Comparison of ENCODE assay signal across 8 cellular contexts in genomic region chr1:905071-905749, GRCh38. TPM values are rescaled to one million over a fixed set of nuclear protein-coding genes. Genes with fewer than 3 reads are reported as not detected.
DNase-seq lines count a peak whose midpoint lies in the region; ATAC-seq and TF ChIP-seq lines count a peak whose summit lies in the region.

No MANE protein-coding gene starts in this region.

- H3K27me3 Mint-ChIP-seq in glutamatergic neuron (ENCODE audit: unreplicated experiment): peaks cover 16% of the 10 kb centered on the region

- H3K4me3 ChIP-seq in AG09309 (ENCODE audit: control insufficient read depth, low read depth, low read length) (peak overlapping the region; percentile 56), retinal pigment epithelial cell (ENCODE audit: low read length) (peak overlapping the region; percentile 46)

- no peaks in the 10 kb centered on the region for H3K36me3 Mint-ChIP-seq in glutamatergic neuron (ENCODE audit: unreplicated experiment)

- peaks cover 7% of the 10 kb centered on the region for H3K4me1 Mint-ChIP-seq in glutamatergic neuron (ENCODE audit: low read depth, unreplicated experiment)

- H3K27ac Mint-ChIP-seq in glutamatergic neuron (ENCODE audit: unreplicated experiment): peak overlapping the region; percentile 70

- peak; percentile 36 for ATAC-seq in GM21737 (IDR thresholded peaks at IDR 0.05; ENCODE audit: unreplicated experiment)

- peaks cover 9% of the 10 kb centered on the region for H3K9me3 Mint-ChIP-seq in glutamatergic neuron (ENCODE audit: unreplicated experiment)

- H3K4me3 Mint-ChIP-seq in glutamatergic neuron (ENCODE audit: unreplicated experiment): peak overlapping the region; percentile 80

- TF ChIP-seq CTCF in AG09309 (IDR thresholded peaks at IDR 0.05; ENCODE audit: control insufficient read depth, insufficient read depth, low read depth, low read length, missing control alignments): no peak
- TF ChIP-seq CTCF in glutamatergic neuron (IDR thresholded peaks at IDR 0.05; ENCODE audit: partially characterized antibody, unreplicated experiment): no peak
- no peak for TF ChIP-seq CTCF in retinal pigment epithelial cell (conservative IDR thresholded peaks at IDR 0.05; ENCODE audit: low read depth, low read length)

- DNase-seq in AG09309 (ENCODE audit: low read depth): no peak
- peak; percentile 69 for DNase-seq in activated CD8-positive, alpha-beta memory T cell treated with anti-CD3 and anti-CD28 coated beads for 24 hours
- peak; percentile 46 for DNase-seq in glutamatergic neuron
- no peak for DNase-seq in retinal pigment epithelial cell (ENCODE audit: low read depth)
- no peak for DNase-seq in OCI-M2 (lab: John Stamatoyannopoulos, UW; ENCODE audit: unreplicated experiment)
- no peak for DNase-seq in hippocampal formation (lab: John Stamatoyannopoulos, UW)
- DNase-seq in DMS 273 treated with DMSO at 0.1 percent for 48 hours (lab: John Stamatoyannopoulos, UW): no peak

RNA-seq across cellular contexts. Expression of gene SAMD11, which starts 18.5 kb away (rescaled TPM):
- total RNA-seq in glutamatergic neuron (ENCODE audit: unreplicated experiment): 46.2 TPM

RNA-seq across cellular contexts. Expression of gene NOC2L, which starts 53.8 kb away (rescaled TPM):
- total RNA-seq in glutamatergic neuron (ENCODE audit: unreplicated experiment): 90.3 TPM

RNA-seq across cellular contexts. Expression of gene KLHL17, which starts 55.2 kb away (rescaled TPM):
- total RNA-seq in glutamatergic neuron (ENCODE audit: unreplicated experiment): 103 TPM

Comparison
In these comparisons a context has a peak if more than half of its experiments do, and no peak if none do; other contexts are left out.
1. DNase-seq: peak in activated CD8-positive, alpha-beta memory T cell treated with anti-CD3 and anti-CD28 coated beads for 24 hours (single experiment) and glutamatergic neuron (single experiment); none in AG09309 (single experiment), retinal pigment epithelial cell (single experiment), OCI-M2 (single experiment), hippocampal formation (0 of 2) and DMS 273 treated with DMSO at 0.1 percent for 48 hours (single experiment).